ENCODE assay signal across 17 cellular contexts in the genomic region with DNA sequence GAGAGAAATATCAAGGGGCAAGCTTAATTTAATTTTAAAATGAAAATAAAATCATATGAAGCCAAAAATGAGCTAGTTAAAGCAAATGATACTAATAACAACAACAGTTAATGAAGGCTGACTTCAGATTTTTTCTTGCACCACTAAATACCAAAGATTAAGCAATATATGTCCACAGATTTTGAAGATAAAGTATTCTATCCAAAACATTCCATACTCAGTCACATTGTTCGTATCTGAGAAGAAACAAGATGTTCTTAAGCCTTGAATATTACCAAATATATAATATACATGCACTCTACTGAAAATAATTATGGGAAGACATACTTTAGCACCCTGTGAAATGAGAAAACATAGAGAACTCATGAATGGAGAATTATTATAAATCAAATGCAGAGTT.
A peak's percentile ranks its signal among the peaks of the same experiment; 100 is the strongest.
DNase-seq lines count a peak whose midpoint lies in the region; ATAC-seq and TF ChIP-seq lines count a peak whose summit lies in the region.
"Had no signal": no experiment of that assay in that cellular context is flagged by ENCODE, and none has a peak within 500 bp of the region (broad histone marks: within the 10 kb centered on the region; RNA-seq: fewer than 3 reads in every experiment).

No MANE protein-coding gene starts in this region.

- no peak for TF ChIP-seq CTCF in choroid plexus epithelial cell (conservative IDR thresholded peaks at IDR 0.05; ENCODE audit: low read depth, low read length)
- TF ChIP-seq CTCF in fibroblast of villous mesenchyme (IDR thresholded peaks at IDR 0.05; ENCODE audit: insufficient read depth, low read depth, low read length), result no peak
- TF ChIP-seq CTCF in osteocyte (IDR thresholded peaks at IDR 0.05), result no peak

- H3K9ac ChIP-seq in adipocyte (ENCODE audit: low read length), result peak overlapping the region; percentile 83
- H3K9ac ChIP-seq: BLaER1 had no signal

- H3K27ac Mint-ChIP-seq in osteocyte (ENCODE audit: unreplicated experiment), result peak overlapping the region; percentile 58
- H3K27ac Mint-ChIP-seq: CD14-positive monocyte, HFFc6 had no signal

- no peaks in the 10 kb centered on the region for H3K27me3 ChIP-seq in adipocyte (replicated peaks; ENCODE audit: control insufficient read depth, insufficient read depth, low read length)
- H3K27me3 ChIP-seq: BLaER1 had no signal

- H3K36me3 Mint-ChIP-seq in osteocyte (ENCODE audit: unreplicated experiment), result peaks cover 6% of the 10 kb centered on the region
- H3K36me3 Mint-ChIP-seq: CD14-positive monocyte; CD4-positive, alpha-beta memory T cell had no signal

- H3K9me3 Mint-ChIP-seq in osteocyte (ENCODE audit: unreplicated experiment), result peaks cover 5% of the 10 kb centered on the region

- no peaks in the 10 kb centered on the region for H3K27me3 Mint-ChIP-seq in osteocyte (ENCODE audit: unreplicated experiment)
- H3K27me3 Mint-ChIP-seq: CD4-positive, alpha-beta memory T cell had no signal

- H3K4me1 Mint-ChIP-seq in osteocyte (ENCODE audit: unreplicated experiment), result peaks cover 70% of the 10 kb centered on the region
- H3K4me1 Mint-ChIP-seq: CD14-positive monocyte; CD4-positive, alpha-beta memory T cell had no signal

- H3K4me3 Mint-ChIP-seq in osteocyte (ENCODE audit: unreplicated experiment), result no peak overlapping the region
- H3K4me3 Mint-ChIP-seq: CD14-positive monocyte; CD4-positive, alpha-beta memory T cell; HFFc6 had no signal

- ATAC-seq in GM18519 (IDR thresholded peaks at IDR 0.05; ENCODE audit: low FRiP score, unreplicated experiment) (no peak), GM18909 (IDR thresholded peaks at IDR 0.05; ENCODE audit: poor library complexity, unreplicated experiment) (no peak)
- ATAC-seq: HCT116 had no signal

- H3K4me3 ChIP-seq in adipocyte (ENCODE audit: low read length) (peak overlapping the region; percentile 29), choroid plexus epithelial cell (ENCODE audit: low read depth, low read length) (no peak overlapping the region), fibroblast of villous mesenchyme (ENCODE audit: low read depth, low read length) (no peak overlapping the region)
- H3K4me3 ChIP-seq: BLaER1 had no signal

- peaks cover 46% of the 10 kb centered on the region for H3K4me1 ChIP-seq in adipocyte (ENCODE audit: control insufficient read depth, insufficient read depth, low read length)
- H3K4me1 ChIP-seq: BLaER1 had no signal

- DNase-seq in adipocyte (ENCODE audit: low read depth) (peak; percentile 67), choroid plexus epithelial cell (ENCODE audit: low read depth) (peak; percentile 68), fibroblast of villous mesenchyme (ENCODE audit: low read depth) (peak; percentile 44), osteocyte (ENCODE audit: extremely low spot score, unreplicated experiment) (no peak), NCI-H1417 (lab: John Stamatoyannopoulos, UW) (no peak), mesenteric fat pad (ENCODE audit: low spot score) (no peak)
- DNase-seq: 8988T; CD4-positive, alpha-beta memory T cell; DMS79 treated with DMSO at 0.1 percent for 48 hours; GOT3; H7; HFFc6 had no signal

- H3K9me3 ChIP-seq in adipocyte (ENCODE audit: control insufficient read depth, low read length), result no peaks in the 10 kb centered on the region
- H3K9me3 ChIP-seq: BLaER1 had no signal

- H3K36me3 ChIP-seq in adipocyte (ENCODE audit: control insufficient read depth, insufficient read depth, low read length, severe bottlenecking), result no peaks in the 10 kb centered on the region
- H3K36me3 ChIP-seq: BLaER1 had no signal

Comparison
In these comparisons a context has a peak if more than half of its experiments do, and no peak if none do; other contexts are left out.
1. DNase-seq: peak in adipocyte (single experiment), choroid plexus epithelial cell (single experiment) and fibroblast of villous mesenchyme (single experiment); none in osteocyte (single experiment), NCI-H1417 (0 of 3) and mesenteric fat pad (single experiment).